In genomic region chrX:2693526-2694002, GRCh38 we compare ENCODE assay signal across 10 cellular contexts. TPM values are rescaled to one million over a fixed set of nuclear protein-coding genes. Genes with fewer than 3 reads are reported as not detected.
DNase-seq lines count a peak whose midpoint lies in the region; ATAC-seq, FAIRE-seq and TF ChIP-seq lines count a peak whose summit lies in the region.
"Had no signal": no experiment of that assay in that cellular context is flagged by ENCODE, and none has a peak within 500 bp of the region (broad histone marks: within the 10 kb centered on the region; RNA-seq: fewer than 3 reads in every experiment).

No MANE protein-coding gene starts in this region.

- no peak for FAIRE-seq in H54 (lab: Jason Lieb, UNC)

- peak overlapping the region; percentile 96 for H3K4me3 ChIP-seq in lower lobe of right lung
- H3K4me3 ChIP-seq in suprapubic skin: peak overlapping the region; percentile 94

- H3K4me1 ChIP-seq in lower lobe of right lung (peaks cover 61% of the 10 kb centered on the region), suprapubic skin (peaks cover 68% of the 10 kb centered on the region)

- peak overlapping the region; percentile 34 for H3K27ac ChIP-seq in lower lobe of right lung
- H3K27ac ChIP-seq in suprapubic skin: peak overlapping the region; percentile 64

- peaks cover 57% of the 10 kb centered on the region for H3K4me1 Mint-ChIP-seq in activated CD4-positive, alpha-beta T cell treated with anti-CD3 and anti-CD28 coated beads, Interleukin-2, amount 10 ng/mL, durations not matched to agents 24 days and 14 days
- peaks cover 62% of the 10 kb centered on the region for H3K4me1 Mint-ChIP-seq in activated naive CD4-positive, alpha-beta T cell treated with anti-CD3 and anti-CD28 coated beads, Interleukin-2, amount 10 ng/mL, durations not matched to agents 7 days and 5 days

- H3K9me3 Mint-ChIP-seq in activated CD4-positive, alpha-beta T cell treated with anti-CD3 and anti-CD28 coated beads, Interleukin-2, amount 10 ng/mL, durations not matched to agents 24 days and 14 days: no peaks in the 10 kb centered on the region
- H3K9me3 Mint-ChIP-seq in activated naive CD4-positive, alpha-beta T cell treated with anti-CD3 and anti-CD28 coated beads, Interleukin-2, amount 10 ng/mL, durations not matched to agents 7 days and 5 days: no peaks in the 10 kb centered on the region

- no peak for TF ChIP-seq CTCF in lower lobe of right lung (IDR thresholded peaks at IDR 0.05)
- TF ChIP-seq CTCF in suprapubic skin (IDR thresholded peaks at IDR 0.05): no peak

- CTCF ChIA-PET in activated naive CD4-positive, alpha-beta T cell treated with anti-CD3 and anti-CD28 coated beads, Interleukin-2, amount 10 ng/mL, durations not matched to agents 7 days and 5 days (lab: Charles Lee): no interaction called here

- H3K27me3 ChIP-seq in lower lobe of right lung (ENCODE audit: low read depth) (no peaks in the 10 kb centered on the region), suprapubic skin (no peaks in the 10 kb centered on the region)

- peak overlapping the region; percentile 95 for H3K4me3 Mint-ChIP-seq in activated CD4-positive, alpha-beta T cell treated with anti-CD3 and anti-CD28 coated beads, Interleukin-2, amount 10 ng/mL, durations not matched to agents 24 days and 14 days
- peak overlapping the region; percentile 95 for H3K4me3 Mint-ChIP-seq in activated naive CD4-positive, alpha-beta T cell treated with anti-CD3 and anti-CD28 coated beads, Interleukin-2, amount 10 ng/mL, durations not matched to agents 7 days and 5 days

- intact Hi-C loops in activated CD4-positive, alpha-beta T cell treated with anti-CD3 and anti-CD28 coated beads, Interleukin-2, amount 10 ng/mL, durations not matched to agents 24 days and 14 days (cut with micrococcal nuclease): loop anchor here (10.0 kb wide), 1 partner anchor 271 kb away; a partner anchor contains a TSS
- intact Hi-C loops in lower lobe of right lung (cut with DNase I): no loop called here

- H3K36me3 Mint-ChIP-seq in activated CD4-positive, alpha-beta T cell treated with anti-CD3 and anti-CD28 coated beads, Interleukin-2, amount 10 ng/mL, durations not matched to agents 24 days and 14 days (ENCODE audit: low read depth): peaks cover 63% of the 10 kb centered on the region
- H3K36me3 Mint-ChIP-seq in activated naive CD4-positive, alpha-beta T cell treated with anti-CD3 and anti-CD28 coated beads, Interleukin-2, amount 10 ng/mL, durations not matched to agents 7 days and 5 days: peaks cover 53% of the 10 kb centered on the region

- H3K27me3 Mint-ChIP-seq in activated CD4-positive, alpha-beta T cell treated with anti-CD3 and anti-CD28 coated beads, Interleukin-2, amount 10 ng/mL, durations not matched to agents 24 days and 14 days: no peaks in the 10 kb centered on the region
- H3K27me3 Mint-ChIP-seq in activated naive CD4-positive, alpha-beta T cell treated with anti-CD3 and anti-CD28 coated beads, Interleukin-2, amount 10 ng/mL, durations not matched to agents 7 days and 5 days: peaks cover 11% of the 10 kb centered on the region

- ATAC-seq in lower lobe of right lung: no peak
- ATAC-seq: activated CD4-positive, CD25-positive, alpha-beta regulatory T cell treated with anti-CD3 and anti-CD28 coated beads, Interleukin-2, amount 50 U/mL, for 24 hours had no signal

- DNase-seq in activated CD4-positive, alpha-beta T cell treated with anti-CD3 and anti-CD28 coated beads, Interleukin-2, amount 10 ng/mL, durations not matched to agents 24 days and 14 days: peak; percentile 77
- DNase-seq in activated CD4-positive, alpha-beta T cell treated with anti-CD3 and anti-CD28 coated beads for 1 hour: no peak
- DNase-seq in activated naive CD4-positive, alpha-beta T cell treated with anti-CD3 and anti-CD28 coated beads, Interleukin-2, amount 10 ng/mL, durations not matched to agents 7 days and 5 days: no peak
- no peak for DNase-seq in lower lobe of right lung
- no peak for DNase-seq in suprapubic skin (ENCODE audit: low spot score in 2 of 2)
- no peak for DNase-seq in H54 (ENCODE audit: insufficient read length, low spot score)
- no peak for DNase-seq in NCI-H1092 treated with DMSO at 0.1 percent for 48 hours (lab: John Stamatoyannopoulos, UW)
- DNase-seq in HUDEP-2 (lab: John Stamatoyannopoulos, UW; ENCODE audit: unreplicated experiment in 76 of 76): no peak

- H3K9me3 ChIP-seq in lower lobe of right lung: no peaks in the 10 kb centered on the region
- no peaks in the 10 kb centered on the region for H3K9me3 ChIP-seq in suprapubic skin

- H3K36me3 ChIP-seq in lower lobe of right lung (no peaks in the 10 kb centered on the region), suprapubic skin (no peaks in the 10 kb centered on the region)

- no peak for TF ChIP-seq EP300 in suprapubic skin (IDR thresholded peaks at IDR 0.05)

- H3K27ac Mint-ChIP-seq in activated CD4-positive, alpha-beta T cell treated with anti-CD3 and anti-CD28 coated beads, Interleukin-2, amount 10 ng/mL, durations not matched to agents 24 days and 14 days: peak overlapping the region; percentile 98
- H3K27ac Mint-ChIP-seq in activated naive CD4-positive, alpha-beta T cell treated with anti-CD3 and anti-CD28 coated beads, Interleukin-2, amount 10 ng/mL, durations not matched to agents 7 days and 5 days: peak overlapping the region; percentile 94

- 54% methylated on average over 8 of the region's 8 CpGs for WGBS in suprapubic skin

- TF ChIP-seq POLR2A in suprapubic skin (IDR thresholded peaks at IDR 0.05) (no peak), H54 (IDR thresholded peaks at IDR 0.05; ENCODE audit: low read depth, low read length) (no peak)

RNA-seq across cellular contexts. Expression of gene CD99, which starts 2.5 kb away (rescaled TPM):
- 361 and 371 TPM in 2 replicates for total RNA-seq in activated CD4-positive, alpha-beta T cell treated with anti-CD3 and anti-CD28 coated beads, Interleukin-2, amount 10 ng/mL, durations not matched to agents 24 days and 14 days
- 249 TPM for total RNA-seq in lower lobe of right lung
- 100 to 1,000 TPM; 162 to 192 (median 179) TPM for total RNA-seq in suprapubic skin

RNA-seq across cellular contexts. Expression of gene XG, which starts 58.3 kb away (rescaled TPM):
- not detected in 2 replicates for total RNA-seq in activated CD4-positive, alpha-beta T cell treated with anti-CD3 and anti-CD28 coated beads, Interleukin-2, amount 10 ng/mL, durations not matched to agents 24 days and 14 days
- total RNA-seq in lower lobe of right lung (0.41 TPM), suprapubic skin (10 to 100 TPM; 17.7 to 75.4 (median 38.7) TPM)
- total RNA-seq: lung microvascular endothelial cell had no signal

Comparison
In these comparisons a context has a peak if more than half of its experiments do, and no peak if none do; other contexts are left out.
1. RNA of gene XG, which starts 58.3 kb away (total RNA-seq): 17.7 to 75.4 TPM in suprapubic skin; 0.41 TPM in lower lobe of right lung (single experiment) and not detected in activated CD4-positive, alpha-beta T cell treated with anti-CD3 and anti-CD28 coated beads, Interleukin-2, amount 10 ng/mL, durations not matched to agents 24 days and 14 days; every median in the first group is over 10 times any median in the second.